Comparison of ENCODE assay signal across 23 cellular contexts in genomic region chr16:66161942-66162341, GRCh38.
"Had no signal": no experiment of that assay in that cellular context is flagged by ENCODE, and none has a peak within 500 bp of the region (broad histone marks: within the 10 kb centered on the region; RNA-seq: fewer than 3 reads in every experiment).

No MANE protein-coding gene starts in this region.

- H3K36me3 Mint-ChIP-seq: activated naive CD4-positive, alpha-beta T cell treated with anti-CD3 and anti-CD28 coated beads, Interleukin-2, amount 10 ng/mL, durations not matched to agents 7 days and 5 days; brain had no signal

- H3K4me1 ChIP-seq: colonic mucosa, psoas muscle had no signal

- DNase-seq: activated B cell treated with CpG ODN at 0.5 μM for 24 hours; activated CD8-positive, alpha-beta memory T cell treated with anti-CD3 and anti-CD28 coated beads for 24 hours; activated CD8-positive, alpha-beta memory T cell treated with anti-CD3 and anti-CD28 coated beads, Interleukin-2, amount 50 U/mL, for 48 hours; activated effector memory CD4-positive, alpha-beta T cell treated with Interleukin-2 at 50 U/mL for 16 hours; activated naive CD4-positive, alpha-beta T cell treated with anti-CD3 and anti-CD28 coated beads, Interleukin-2, amount 10 ng/mL, durations not matched to agents 7 days and 5 days; activated naive CD8-positive, alpha-beta T cell treated with anti-CD3 and anti-CD28 coated beads, Interleukin-2, amount 50 U/mL, for 24 hours; activated T-cell treated with anti-CD3 and anti-CD28 coated beads, Interleukin-2, amount 50 U/mL, for 48 hours; anterior cingulate cortex; colonic mucosa; endodermal cell; foreskin melanocyte; heart left ventricle; kidney glomerular epithelial cell; left ventricle myocardium superior; psoas muscle; right cardiac atrium; stimulated activated CD4-positive, alpha-beta T cell treated with anti-CD3 and anti-CD28 coated beads, Interleukin-2, amount 100 ng/mL, for 48 hours; stimulated activated naive CD8-positive, alpha-beta T cell treated with anti-CD3 and anti-CD28 coated beads, Interleukin-15, amount 100 ng/mL, for 72 hours; trophoblast cell had no signal

- ATAC-seq: activated naive CD8-positive, alpha-beta T cell treated with anti-CD3 and anti-CD28 coated beads, Interleukin-2, amount 50 U/mL, for 24 hours; heart left ventricle; left ventricle myocardium superior; psoas muscle; right cardiac atrium; stimulated activated naive CD8-positive, alpha-beta T cell treated with anti-CD3 and anti-CD28 coated beads, Interleukin-15, amount 100 ng/mL, for 72 hours had no signal

- H3K27me3 Mint-ChIP-seq: activated B cell treated with CpG ODN at 0.5 μM for 24 hours; activated naive CD8-positive, alpha-beta T cell treated with anti-CD3 and anti-CD28 coated beads, Interleukin-2, amount 50 U/mL, for 24 hours; stimulated activated naive CD8-positive, alpha-beta T cell treated with anti-CD3 and anti-CD28 coated beads, Interleukin-15, amount 100 ng/mL, for 72 hours had no signal

- H3K4me3 ChIP-seq: colonic mucosa, heart left ventricle, psoas muscle, skin epidermis, suprapubic skin, vagina had no signal

- H3K4me3 Mint-ChIP-seq: activated B cell treated with CpG ODN at 0.5 μM for 24 hours; activated naive CD4-positive, alpha-beta T cell treated with anti-CD3 and anti-CD28 coated beads, Interleukin-2, amount 10 ng/mL, durations not matched to agents 7 days and 5 days; activated naive CD8-positive, alpha-beta T cell treated with anti-CD3 and anti-CD28 coated beads, Interleukin-2, amount 50 U/mL, for 24 hours; brain; endodermal cell; stimulated activated naive CD8-positive, alpha-beta T cell treated with anti-CD3 and anti-CD28 coated beads, Interleukin-15, amount 100 ng/mL, for 72 hours had no signal

- H3K9me3 ChIP-seq: colonic mucosa, psoas muscle, suprapubic skin, vagina had no signal

- H3K9me3 Mint-ChIP-seq: activated B cell treated with CpG ODN at 0.5 μM for 24 hours; activated naive CD4-positive, alpha-beta T cell treated with anti-CD3 and anti-CD28 coated beads, Interleukin-2, amount 10 ng/mL, durations not matched to agents 7 days and 5 days; activated naive CD8-positive, alpha-beta T cell treated with anti-CD3 and anti-CD28 coated beads, Interleukin-2, amount 50 U/mL, for 24 hours; endodermal cell; stimulated activated naive CD8-positive, alpha-beta T cell treated with anti-CD3 and anti-CD28 coated beads, Interleukin-15, amount 100 ng/mL, for 72 hours had no signal

- H3K36me3 ChIP-seq: colonic mucosa, heart left ventricle, suprapubic skin, vagina had no signal

- H3K27ac Mint-ChIP-seq: activated B cell treated with CpG ODN at 0.5 μM for 24 hours; activated naive CD4-positive, alpha-beta T cell treated with anti-CD3 and anti-CD28 coated beads, Interleukin-2, amount 10 ng/mL, durations not matched to agents 7 days and 5 days; activated naive CD8-positive, alpha-beta T cell treated with anti-CD3 and anti-CD28 coated beads, Interleukin-2, amount 50 U/mL, for 24 hours; endodermal cell had no signal

- H3K4me1 Mint-ChIP-seq: activated B cell treated with CpG ODN at 0.5 μM for 24 hours; activated naive CD4-positive, alpha-beta T cell treated with anti-CD3 and anti-CD28 coated beads, Interleukin-2, amount 10 ng/mL, durations not matched to agents 7 days and 5 days; activated naive CD8-positive, alpha-beta T cell treated with anti-CD3 and anti-CD28 coated beads, Interleukin-2, amount 50 U/mL, for 24 hours; stimulated activated naive CD8-positive, alpha-beta T cell treated with anti-CD3 and anti-CD28 coated beads, Interleukin-15, amount 100 ng/mL, for 72 hours had no signal

- H3K27ac ChIP-seq: colonic mucosa, heart left ventricle, psoas muscle, suprapubic skin, vagina had no signal

- H3K27me3 ChIP-seq: colonic mucosa, suprapubic skin, vagina had no signal
